In genomic region chr3:13148126-13148525, GRCh38 we compare ENCODE assay signal across 27 cellular contexts.
"Had no signal": no experiment of that assay in that cellular context is flagged by ENCODE, and none has a peak within 500 bp of the region (broad histone marks: within the 10 kb centered on the region; RNA-seq: fewer than 3 reads in every experiment).

No MANE protein-coding gene starts in this region.

- H3K36me3 ChIP-seq: adrenal gland, colonic mucosa, gastrocnemius medialis, neutrophil, pancreas, uterus had no signal

- H3K4me1 Mint-ChIP-seq: nephron progenitor cell had no signal

- H3K27ac ChIP-seq: adrenal gland, body of pancreas, colonic mucosa, gastrocnemius medialis, hepatocyte, neutrophil, pancreas, psoas muscle, SK-N-MC, uterus had no signal

- H3K4me3 Mint-ChIP-seq: activated CD4-positive, alpha-beta T cell treated with anti-CD3 and anti-CD28 coated beads for 36 hours; activated T-cell treated with anti-CD3 and anti-CD28 coated beads, Interleukin-2, amount 50 U/mL, for 24 hours; effector memory CD8-positive, alpha-beta T cell; nephron progenitor cell; T-helper 1 cell treated with Interleukin-12 subunit alpha and Interleukin-12 subunit beta and Interleukin-4 antibody, amounts not matched to agents 30 μg/mL and 1 μg/mL, for 36 hours; type B pancreatic cell had no signal

- H3K27me3 ChIP-seq: adrenal gland, body of pancreas, colonic mucosa, gastrocnemius medialis, hepatocyte, pancreas, uterus had no signal

- H3K9me3 Mint-ChIP-seq: activated T-cell treated with anti-CD3 and anti-CD28 coated beads, Interleukin-2, amount 50 U/mL, for 24 hours; effector memory CD8-positive, alpha-beta T cell; nephron progenitor cell; T-helper 1 cell treated with Interleukin-12 subunit alpha and Interleukin-12 subunit beta and Interleukin-4 antibody, amounts not matched to agents 30 μg/mL and 1 μg/mL, for 36 hours; type B pancreatic cell had no signal

- H3K27me3 Mint-ChIP-seq: activated CD4-positive, alpha-beta T cell treated with anti-CD3 and anti-CD28 coated beads for 36 hours; activated T-cell treated with anti-CD3 and anti-CD28 coated beads, Interleukin-2, amount 50 U/mL, for 24 hours had no signal

- H3K4me3 ChIP-seq: adrenal gland, body of pancreas, colonic mucosa, gastrocnemius medialis, hepatocyte, pancreas, psoas muscle, SK-N-MC, uterus had no signal

- H3K4me1 ChIP-seq: adrenal gland, body of pancreas, colonic mucosa, gastrocnemius medialis, pancreas, psoas muscle, uterus had no signal

- H3K27ac Mint-ChIP-seq: activated CD4-positive, alpha-beta T cell treated with anti-CD3 and anti-CD28 coated beads for 36 hours; nephron progenitor cell; T-helper 1 cell treated with Interleukin-12 subunit alpha and Interleukin-12 subunit beta and Interleukin-4 antibody, amounts not matched to agents 30 μg/mL and 1 μg/mL, for 36 hours; type B pancreatic cell had no signal

- ATAC-seq: activated CD4-positive, alpha-beta T cell treated with anti-CD3 and anti-CD28 coated beads for 36 hours; body of pancreas; effector memory CD8-positive, alpha-beta T cell; gastrocnemius medialis; left cardiac atrium; left ventricle myocardium superior; pancreas; psoas muscle had no signal

- H3K36me3 Mint-ChIP-seq: type B pancreatic cell had no signal

- H3K9me3 ChIP-seq: adrenal gland, body of pancreas, colonic mucosa, gastrocnemius medialis, neutrophil, pancreas, psoas muscle, uterus had no signal

- DNase-seq: activated CD4-positive, alpha-beta T cell treated with anti-CD3 and anti-CD28 coated beads for 36 hours; activated CD4-positive, alpha-beta T cell treated with anti-CD3 and anti-CD28 coated beads, Interleukin-2, amount 50 U/mL, for 4 hours; activated CD4-positive, CD25-positive, alpha-beta regulatory T cell; activated CD8-positive, alpha-beta memory T cell treated with anti-CD3 and anti-CD28 coated beads, Interleukin-2, amount 50 U/mL, for 48 hours; activated gamma-delta T cell treated with Interleukin-2 at 50 U/mL for 16 hours; activated naive CD4-positive, alpha-beta T cell treated with anti-CD3 and anti-CD28 coated beads, Interleukin-2, amount 50 U/mL, for 16 hours; activated T-cell treated with anti-CD3 and anti-CD28 coated beads, Interleukin-2, amount 50 U/mL, for 24 hours; adrenal gland; body of pancreas; cerebellar nuclear complex; colonic mucosa; effector memory CD8-positive, alpha-beta T cell; erythroblast; gastrocnemius medialis; glutamatergic neuron; left cardiac atrium; left ventricle myocardium superior; nephron progenitor cell; psoas muscle; stimulated activated naive CD4-positive, alpha-beta T cell treated with Interleukin-2 at 50 U/mL for 16 hours; uterus had no signal
